In genomic region chr17:69447726-69448125, GRCh38 we compare ENCODE assay signal across 14 cellular contexts. TPM values are rescaled to one million over a fixed set of nuclear protein-coding genes. Genes with fewer than 3 reads are reported as not detected.
DNase-seq lines count a peak whose midpoint lies in the region; ATAC-seq and TF ChIP-seq lines count a peak whose summit lies in the region.
"Had no signal": no experiment of that assay in that cellular context is flagged by ENCODE, and none has a peak within 500 bp of the region (broad histone marks: within the 10 kb centered on the region; RNA-seq: fewer than 3 reads in every experiment).

No MANE protein-coding gene starts in this region.

- H3K9me3 ChIP-seq in left ventricle myocardium inferior (replicated peaks): no peaks in the 10 kb centered on the region
- no peaks in the 10 kb centered on the region for H3K9me3 ChIP-seq in neural progenitor cell (ENCODE audit: low read depth)
- no peaks in the 10 kb centered on the region for H3K9me3 ChIP-seq in stomach

- H3K27ac Mint-ChIP-seq in neural progenitor cell: peak overlapping the region; percentile 23
- H3K27ac Mint-ChIP-seq: activated CD8-positive, alpha-beta T cell treated with anti-CD3 and anti-CD28 coated beads for 36 hours; activated T-helper 2 cell treated with anti-CD3 and anti-CD28 coated beads, Interferon-gamma antibody, Interleukin-2, Interleukin-4, amounts not matched to agents 10 μg/mL and 5 μg/mL and 100 μg/mL, durations not matched to agents 14 hours and 24 hours and 36 hours; CD8-positive, alpha-beta T cell had no signal

- intact Hi-C loops in Right ventricle myocardium inferior (cut with DNase I): no loop called here
- intact Hi-C loops in cardiac septum (cut with DNase I): no loop called here
- intact Hi-C loops in left ventricle myocardium inferior (cut with micrococcal nuclease): no loop called here
- intact Hi-C loops in stomach (cut with DNase I; ENCODE audit: low total_unique reads): no loop called here

- no peak overlapping the region for H3K9ac ChIP-seq in neural progenitor cell

- TF ChIP-seq CTCF in left ventricle myocardium inferior (IDR thresholded peaks at IDR 0.05; ENCODE audit: borderline replicate concordance): no peak
- TF ChIP-seq CTCF in neural progenitor cell (IDR thresholded peaks at IDR 0.05): no peak
- TF ChIP-seq CTCF in stomach (IDR thresholded peaks at IDR 0.05): no peak

- H3K27ac ChIP-seq in left ventricle myocardium inferior (replicated peaks) (peak overlapping the region; percentile 65), neural progenitor cell (no peak overlapping the region), stomach (peak overlapping the region in 2 of 5 donors; percentile 27 to 40)
- H3K27ac ChIP-seq: HL-60 had no signal

- WGBS in stomach, 5 donors: 68 to 76% (median 72%) methylated on average over 5 of the region's 5 CpGs

- H3K36me3 Mint-ChIP-seq in neural progenitor cell: peaks cover 2% of the 10 kb centered on the region

- H3K9me3 Mint-ChIP-seq in neural progenitor cell: peaks cover 7% of the 10 kb centered on the region
- H3K9me3 Mint-ChIP-seq: activated CD8-positive, alpha-beta T cell treated with anti-CD3 and anti-CD28 coated beads for 36 hours; activated T-helper 2 cell treated with anti-CD3 and anti-CD28 coated beads, Interferon-gamma antibody, Interleukin-2, Interleukin-4, amounts not matched to agents 10 μg/mL and 5 μg/mL and 100 μg/mL, durations not matched to agents 14 hours and 24 hours and 36 hours; CD8-positive, alpha-beta T cell had no signal

- peak overlapping the region; percentile 71 for H3K4me2 ChIP-seq in neural progenitor cell

- TF ChIP-seq POLR2A in stomach (IDR thresholded peaks at IDR 0.05): no peak

- H3K4me1 ChIP-seq in left ventricle myocardium inferior: peaks cover 15% of the 10 kb centered on the region
- H3K4me1 ChIP-seq in neural progenitor cell: peaks cover 65% of the 10 kb centered on the region
- H3K4me1 ChIP-seq in stomach: peaks cover 0 to 18% (median 13%) of the 10 kb centered on the region in 4 donors

- peaks cover 37% of the 10 kb centered on the region for H3K4me1 Mint-ChIP-seq in neural progenitor cell

- H3K36me3 ChIP-seq in left ventricle myocardium inferior (no peaks in the 10 kb centered on the region), neural progenitor cell (no peaks in the 10 kb centered on the region), stomach (no peaks in the 10 kb centered on the region)

- peaks cover 4% of the 10 kb centered on the region for H3K27me3 Mint-ChIP-seq in neural progenitor cell (ENCODE audit: insufficient read depth, low read depth)
- H3K27me3 Mint-ChIP-seq: activated CD8-positive, alpha-beta T cell treated with anti-CD3 and anti-CD28 coated beads for 36 hours had no signal

- peaks cover 98% of the 10 kb centered on the region for H4K20me1 ChIP-seq in neural progenitor cell (ENCODE audit: low read depth)

- TF ChIP-seq EP300 in stomach (IDR thresholded peaks at IDR 0.05): no peak

- no peak for DNase-seq in Right ventricle myocardium inferior (ENCODE audit: missing footprints)
- DNase-seq in cardiac septum (ENCODE audit: low spot score): no peak
- peak; percentile 56 for DNase-seq in left ventricle myocardium inferior
- no peak for DNase-seq in neural progenitor cell (ENCODE audit: low spot score)
- no peak for DNase-seq in stomach
- no peak for DNase-seq in T1000 (lab: John Stamatoyannopoulos, UW)
- no peak for DNase-seq in DMS153 treated with DMSO at 0.1 percent for 48 hours (lab: John Stamatoyannopoulos, UW; ENCODE audit: unreplicated experiment)
- DNase-seq: activated CD8-positive, alpha-beta T cell treated with anti-CD3 and anti-CD28 coated beads for 36 hours; CD8-positive, alpha-beta T cell; NCI-H1694; stimulated activated CD4-positive, alpha-beta T cell treated with anti-CD3 and anti-CD28 coated beads, Interleukin-12 subunit alpha, Interleukin-12 subunit beta, amount 100 ng/mL, for 4 hours had no signal

- peak overlapping the region; percentile 25 for H3K4me3 Mint-ChIP-seq in neural progenitor cell
- H3K4me3 Mint-ChIP-seq: activated CD8-positive, alpha-beta T cell treated with anti-CD3 and anti-CD28 coated beads for 36 hours; CD8-positive, alpha-beta T cell had no signal

- H3K27me3 ChIP-seq in left ventricle myocardium inferior (ENCODE audit: low read depth) (no peaks in the 10 kb centered on the region), neural progenitor cell (no peaks in the 10 kb centered on the region), stomach (no peaks in the 10 kb centered on the region)

- peaks cover 92% of the 10 kb centered on the region for H3K79me2 ChIP-seq in neural progenitor cell (ENCODE audit: low read depth)

- H3F3A ChIP-seq in neural progenitor cell (ENCODE audit: low read depth): peaks cover 43% of the 10 kb centered on the region

- H2AFZ ChIP-seq in neural progenitor cell (replicated peaks): no peak overlapping the region

- peak overlapping the region; percentile 41 for H3K4me3 ChIP-seq in left ventricle myocardium inferior
- no peak overlapping the region for H3K4me3 ChIP-seq in neural progenitor cell
- no peak overlapping the region for H3K4me3 ChIP-seq in stomach

- ATAC-seq in Right ventricle myocardium inferior (peak; percentile 92), GM21825 (IDR thresholded peaks at IDR 0.05; ENCODE audit: unreplicated experiment) (no peak)
- ATAC-seq: activated CD8-positive, alpha-beta T cell treated with anti-CD3 and anti-CD28 coated beads for 36 hours; CD8-positive, alpha-beta T cell had no signal

RNA-seq across cellular contexts. Expression of gene MAP2K6, which starts 33.2 kb away (rescaled TPM):
- total RNA-seq in Right ventricle myocardium inferior (3.8 TPM), cardiac septum (0.57 TPM), left ventricle myocardium inferior (2.0 TPM), neural progenitor cell (ENCODE audit: low replicate concordance) (57.2 and 101 TPM in 2 replicates), stomach (10 to 100 TPM in 3 of 5 donors, 1 to 10 TPM in 1, not detected in 1; 1.0 to 25.5 (median 12.0) TPM)
- polyA plus RNA-seq in stomach: 1 to 10 TPM; 1.2 to 4.6 (median 4.1) TPM
